ENCODE assay signal across 24 cellular contexts in the genomic region with DNA sequence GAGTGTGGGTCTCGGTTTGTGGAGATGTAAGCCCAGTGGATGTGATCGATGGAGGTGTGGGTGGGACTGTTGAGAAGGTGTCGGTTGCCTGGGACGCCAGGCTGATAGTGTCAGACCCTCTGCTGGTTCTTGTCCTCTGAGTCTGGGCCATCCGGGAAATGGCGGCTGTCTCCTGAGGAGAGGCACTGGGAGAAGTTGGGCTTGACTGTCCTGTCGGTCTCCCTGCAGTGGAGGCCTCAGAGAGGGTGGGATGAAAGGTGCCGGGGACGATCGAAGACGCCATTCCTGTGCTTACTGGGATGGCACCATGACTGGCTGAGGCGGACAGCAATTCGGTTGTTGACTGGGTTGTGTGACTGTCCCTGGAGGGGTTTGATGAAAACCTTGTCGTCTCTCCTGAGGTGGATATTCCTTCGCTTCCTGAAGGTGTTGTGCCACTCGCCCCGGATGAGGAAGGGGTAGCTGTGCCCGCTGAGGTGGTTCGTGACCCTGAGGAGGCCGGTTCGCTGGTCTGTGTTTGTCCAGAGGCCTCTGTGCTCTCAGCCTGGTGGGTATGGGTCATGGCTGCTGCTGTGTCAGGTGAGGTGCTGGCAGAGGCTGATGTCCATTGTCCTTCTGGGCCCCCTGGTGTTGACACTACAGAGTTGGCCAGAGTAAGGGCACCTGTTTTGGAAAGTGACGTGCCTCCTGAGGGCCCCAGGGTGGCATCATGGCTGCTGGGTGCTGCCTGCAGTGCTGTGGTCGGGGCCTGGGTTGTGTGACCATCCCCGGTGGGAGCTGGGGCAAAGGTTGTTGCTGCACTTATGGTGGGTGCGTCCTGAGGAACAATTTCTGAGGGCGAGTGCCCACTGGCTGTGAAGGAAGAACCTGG. TPM values are rescaled to one million over a fixed set of nuclear protein-coding genes. Genes with fewer than 3 reads are reported as not detected.
DNase-seq lines count a peak whose midpoint lies in the region; ATAC-seq, FAIRE-seq and TF ChIP-seq lines count a peak whose summit lies in the region.
"Had no signal": no experiment of that assay in that cellular context is flagged by ENCODE, and none has a peak within 500 bp of the region (broad histone marks: within the 10 kb centered on the region; RNA-seq: fewer than 3 reads in every experiment).

No MANE protein-coding gene starts in this region.

- TF ChIP-seq CTCF in LNCaP clone FGC (IDR thresholded peaks at IDR 0.05; ENCODE audit: control insufficient read depth, extremely low read depth, insufficient read depth): 0 out of 2 replicates have a peak, but pooled peaks have one; percentile 2
- TF ChIP-seq CTCF in H1 (IDR thresholded peaks at IDR 0.05; ENCODE audit: control extremely low read depth in 1 of 3, insufficient read depth in 1 of 3, low read depth in 1 of 3, low read length in 3 of 3): no peak
- no peak for TF ChIP-seq CTCF in omental fat pad (IDR thresholded peaks at IDR 0.05)

- no peak overlapping the region for H3K18ac ChIP-seq in H1 (ENCODE audit: extremely low read depth, low read length)

- H3K36me3 ChIP-seq in H1 (ENCODE audit: control insufficient read depth in 2 of 4, insufficient read depth in 4 of 4, low read length in 3 of 4): peaks cover 0 to 3% (median 0%) of the 10 kb centered on the region in 4 experiments; a peak in 1 of 8 replicates
- H3K36me3 ChIP-seq: upper lobe of right lung had no signal

- peak overlapping the region; percentile 73 for H3K27ac Mint-ChIP-seq in activated CD4-positive, alpha-beta T cell treated with anti-CD3 and anti-CD28 coated beads, Interleukin-2, amount 10 ng/mL, durations not matched to agents 24 days and 14 days
- H3K27ac Mint-ChIP-seq: dendritic cell treated with granulocyte-macrophage colony-stimulating factor and Interleukin-4, amounts not matched to agents 40 ng/mL and 50 ng/mL, for 4 days; nephron progenitor cell had no signal

- TF ChIP-seq POLR2A in H1 (IDR thresholded peaks at IDR 0.05; ENCODE audit: control extremely low read depth in 1 of 2, low read depth in 2 of 2, low read length in 2 of 2): no peak

- no peak overlapping the region for H2BK12ac ChIP-seq in H1 (ENCODE audit: low read depth, low read length)

- H3K56ac ChIP-seq in H1 (replicated peaks; ENCODE audit: insufficient read length, low read depth, low read length): no peak overlapping the region

- intact Hi-C loops in activated CD4-positive, alpha-beta T cell treated with anti-CD3 and anti-CD28 coated beads, Interleukin-2, amount 10 ng/mL, durations not matched to agents 24 days and 14 days (cut with micrococcal nuclease): no loop called here

- H3K23ac ChIP-seq in H1 (ENCODE audit: insufficient read length): no peak overlapping the region

- no peaks in the 10 kb centered on the region for H3K4me1 ChIP-seq in H1 (replicated peaks in 1 of 4; ENCODE audit: control insufficient read depth in 3 of 4, insufficient read depth in 4 of 4, low read length in 3 of 4)
- H3K4me1 ChIP-seq: body of pancreas, stomach, upper lobe of right lung had no signal

- TF ChIP-seq EP300 in H1 (IDR thresholded peaks at IDR 0.05; ENCODE audit: borderline replicate concordance in 1 of 2, low read depth in 2 of 2, low read length in 2 of 2): no peak

- H3K9me3 Mint-ChIP-seq in activated CD4-positive, alpha-beta T cell treated with anti-CD3 and anti-CD28 coated beads, Interleukin-2, amount 10 ng/mL, durations not matched to agents 24 days and 14 days: peaks cover 70% of the 10 kb centered on the region

- no peaks in the 10 kb centered on the region for H4K20me1 ChIP-seq in H1 (replicated peaks in 1 of 2; ENCODE audit: control insufficient read depth in 1 of 2, insufficient read depth in 2 of 2, low read length in 2 of 2)

- H3K9me3 ChIP-seq in H1 (ENCODE audit: insufficient read depth in 2 of 2, low read depth in 1 of 2, low read length in 1 of 2): 0 out of 4 replicates have a peak, but pooled peaks cover 0 to 3% of the 10 kb centered on the region in 2 experiments
- H3K9me3 ChIP-seq: body of pancreas, SK-N-SH, upper lobe of right lung had no signal

- H2BK20ac ChIP-seq in H1 (ENCODE audit: low read length): no peak overlapping the region

- peaks cover 35% of the 10 kb centered on the region for H3K4me1 Mint-ChIP-seq in activated CD4-positive, alpha-beta T cell treated with anti-CD3 and anti-CD28 coated beads, Interleukin-2, amount 10 ng/mL, durations not matched to agents 24 days and 14 days
- H3K4me1 Mint-ChIP-seq: nephron progenitor cell had no signal

- no peak overlapping the region for H3K4me2 ChIP-seq in H1 (ENCODE audit: insufficient read depth in 1 of 2, low read depth in 2 of 2, low read length in 2 of 2)
- H3K4me2 ChIP-seq: SK-N-SH had no signal

- no peak overlapping the region for H3K14ac ChIP-seq in H1 (ENCODE audit: insufficient read length)

- no peak overlapping the region for H2BK15ac ChIP-seq in H1 (ENCODE audit: low read length)

- no peaks in the 10 kb centered on the region for H3K27me3 ChIP-seq in H1 (replicated peaks in 1 of 4; ENCODE audit: control insufficient read depth in 3 of 4, extremely low read depth in 1 of 4, insufficient read depth in 3 of 4, low read length in 3 of 4)
- H3K27me3 ChIP-seq: body of pancreas, stomach had no signal

- DNase-seq in activated CD4-positive, alpha-beta T cell treated with anti-CD3 and anti-CD28 coated beads, Interleukin-2, amount 10 ng/mL, durations not matched to agents 24 days and 14 days: no peak
- DNase-seq in activated CD4-positive, alpha-beta T cell treated with anti-CD3 and anti-CD28 coated beads for 4 hours: no peak
- DNase-seq in LNCaP clone FGC (ENCODE audit: low read depth) (no peak), H1 (ENCODE audit: low read depth in 1 of 2, low spot score in 2 of 2) (no peak), omental fat pad (ENCODE audit: low spot score) (peak; percentile 14), dedifferentiated amniotic fluid mesenchymal stem cell (ENCODE audit: extremely low spot score) (no peak), RKO (ENCODE audit: low spot score) (no peak)
- DNase-seq: activated CD8-positive, alpha-beta memory T cell treated with anti-CD3 and anti-CD28 coated beads for 24 hours; activated effector memory CD4-positive, alpha-beta T cell treated with Interleukin-2 at 50 U/mL for 16 hours; body of pancreas; DND-41; NCI-H1105 treated with DMSO at 0.1 percent for 48 hours; NCI-H2171; NCI-H748 treated with DMSO at 0.1 percent for 48 hours; nephron progenitor cell; SK-N-SH; stomach; upper lobe of right lung had no signal

- H4K8ac ChIP-seq in H1 (ENCODE audit: extremely low read depth, insufficient read depth, low read length): 0 out of 2 replicates have a peak overlapping the region, but pooled peaks have one; percentile 68

- H3K4me3 Mint-ChIP-seq in activated CD4-positive, alpha-beta T cell treated with anti-CD3 and anti-CD28 coated beads, Interleukin-2, amount 10 ng/mL, durations not matched to agents 24 days and 14 days: no peak overlapping the region
- H3K4me3 Mint-ChIP-seq: dendritic cell treated with granulocyte-macrophage colony-stimulating factor and Interleukin-4, amounts not matched to agents 40 ng/mL and 50 ng/mL, for 4 days; nephron progenitor cell had no signal

- peaks cover 5% of the 10 kb centered on the region for H3K27me3 Mint-ChIP-seq in activated CD4-positive, alpha-beta T cell treated with anti-CD3 and anti-CD28 coated beads, Interleukin-2, amount 10 ng/mL, durations not matched to agents 24 days and 14 days

- no peak overlapping the region for H4K5ac ChIP-seq in H1 (ENCODE audit: insufficient read length, low read depth, low read length)

- H4K91ac ChIP-seq in H1 (replicated peaks; ENCODE audit: insufficient read length, low read length): no peak overlapping the region

- H3K9ac ChIP-seq in H1 (replicated peaks in 1 of 4; ENCODE audit: extremely low read depth in 1 of 4, low read depth in 3 of 4, low read length in 3 of 4): no peak overlapping the region
- H3K9ac ChIP-seq: SK-N-SH had no signal

- no peak overlapping the region for H2BK5ac ChIP-seq in H1 (ENCODE audit: low read depth, low read length)

- no peaks in the 10 kb centered on the region for H3K79me1 ChIP-seq in H1 (ENCODE audit: low read depth, low read length)

- no peak overlapping the region for H2BK120ac ChIP-seq in H1 (replicated peaks; ENCODE audit: low read depth, low read length)

- WGBS in H1 (ENCODE audit: extremely low coverage in 1 of 2, insufficient coverage in 1 of 2, insufficient read length in 1 of 2, insufficient replicate concordance in 2 of 2, low coverage in 1 of 2, low lambda C conversion rate in 2 of 2, missing lambda C conversion rate in 1 of 2), 2 experiments: 89% methylated on average over 25 of the region's 26 CpGs; no CpG with 5 or more reads in 1 of the 2 experiments

- ATAC-seq in omental fat pad (ENCODE audit: low FRiP score): no peak
- ATAC-seq in GM21367 (IDR thresholded peaks at IDR 0.05; ENCODE audit: unreplicated experiment): no peak
- ATAC-seq: body of pancreas, upper lobe of right lung had no signal

- H3K4me3 ChIP-seq in LNCaP clone FGC (ENCODE audit: low read depth, low read length) (no peak overlapping the region), H1 (ENCODE audit: extremely low read depth in 1 of 4, insufficient read depth in 2 of 4, low read depth in 3 of 4, low read length in 4 of 4) (no peak overlapping the region)
- H3K4me3 ChIP-seq: body of pancreas, lung, stomach, upper lobe of right lung had no signal

- no peak overlapping the region for H3K4ac ChIP-seq in H1 (replicated peaks; ENCODE audit: insufficient read length, low read depth, low read length)

- no peak for FAIRE-seq in H1 (lab: Jason Lieb, UNC)
- FAIRE-seq: A204.1 had no signal

- no peaks in the 10 kb centered on the region for H3K79me2 ChIP-seq in H1 (ENCODE audit: control insufficient read depth in 1 of 2, insufficient read depth in 2 of 2, low read length in 2 of 2)

- H2AFZ ChIP-seq in H1 (ENCODE audit: low read length): no peak overlapping the region

- H3K36me3 Mint-ChIP-seq in activated CD4-positive, alpha-beta T cell treated with anti-CD3 and anti-CD28 coated beads, Interleukin-2, amount 10 ng/mL, durations not matched to agents 24 days and 14 days (ENCODE audit: low read depth): peaks cover 43% of the 10 kb centered on the region

- POLR2A ChIA-PET in H1 (lab: Charles Lee; ENCODE audit: partially characterized antibody): interaction anchor here (1.1 kb wide), 1 partner anchor 17 kb away, joined by 3 read pairs; no protein-coding TSS in a partner anchor

- no peaks in the 10 kb centered on the region for H3K23me2 ChIP-seq in H1 (ENCODE audit: low read depth, low read length)

- H2AK5ac ChIP-seq in H1 (ENCODE audit: low read depth, low read length): no peak overlapping the region

- no peak for TF ChIP-seq RAD21 in H1 (IDR thresholded peaks at IDR 0.05 in 1 of 2, conservative IDR thresholded peaks at IDR 0.05 in 1 of 2; ENCODE audit: low read depth in 2 of 2, low read length in 2 of 2)

- CTCF ChIA-PET in H1 (lab: Charles Lee; ENCODE audit: partially characterized antibody): interaction anchor here (0.6 to 2.7 kb wide), 4 partner anchors 12 to 62 kb away, joined by 3 to 9 read pairs (median 5); no protein-coding TSS in a partner anchor

- H3K27ac ChIP-seq in H1 (ENCODE audit: low read depth, low read length): no peak overlapping the region
- H3K27ac ChIP-seq: body of pancreas, C4-2B, stomach, upper lobe of right lung had no signal

RNA-seq across cellular contexts. Expression of gene MUC4, which starts 22.8 kb away (rescaled TPM):
- total RNA-seq in activated CD4-positive, alpha-beta T cell treated with anti-CD3 and anti-CD28 coated beads, Interleukin-2, amount 10 ng/mL, durations not matched to agents 24 days and 14 days: 0.68 and 0.90 TPM in 2 replicates
- total RNA-seq in H1 (2021; fragmentation: NEBNext Ultra II Directional; extraction: Animal tissue kit (Norgen Biotek cat#: 25700)): 1.4 and 2.0 TPM in 2 replicates
- polyA plus RNA-seq in H1 (2011; rRNA removed): 0.89 and 2.0 TPM in 2 replicates
- polyA plus RNA-seq in H1 (2011; cell fraction: cytosol; rRNA removed): 0.94 TPM
- 5.4 TPM for polyA plus RNA-seq in H1 (2011; cell fraction: nucleus; rRNA removed)
- polyA plus RNA-seq in H1 (2012, experiment 1 of 2): 1.1 to 1.8 TPM (median 1.6 TPM) in 4 replicates
- polyA plus RNA-seq in H1 (2012, experiment 2 of 2): 0.34 TPM
- 0.83 TPM for polyA plus RNA-seq in H1 (2013, experiment 1 of 2)
- 0.59 TPM for polyA plus RNA-seq in H1 (2013, experiment 2 of 2)
- 0.98 and 2.0 TPM in 2 replicates for polyA minus RNA-seq in H1 (2011; rRNA and poly(A)+ RNA removed)
- polyA minus RNA-seq in H1 (2011; cell fraction: cytosol; rRNA and poly(A)+ RNA removed): 1.0 TPM
- polyA minus RNA-seq in H1 (2011; cell fraction: nucleus; rRNA and poly(A)+ RNA removed): 2.8 TPM
- total RNA-seq in omental fat pad: under 1 TPM in 1 of 4 donors, not detected in 3; 0.09 TPM
- total RNA-seq: body of pancreas, LHCN-M2 had no signal
